Comparison of ENCODE assay signal across 13 cellular contexts in the genomic region with DNA sequence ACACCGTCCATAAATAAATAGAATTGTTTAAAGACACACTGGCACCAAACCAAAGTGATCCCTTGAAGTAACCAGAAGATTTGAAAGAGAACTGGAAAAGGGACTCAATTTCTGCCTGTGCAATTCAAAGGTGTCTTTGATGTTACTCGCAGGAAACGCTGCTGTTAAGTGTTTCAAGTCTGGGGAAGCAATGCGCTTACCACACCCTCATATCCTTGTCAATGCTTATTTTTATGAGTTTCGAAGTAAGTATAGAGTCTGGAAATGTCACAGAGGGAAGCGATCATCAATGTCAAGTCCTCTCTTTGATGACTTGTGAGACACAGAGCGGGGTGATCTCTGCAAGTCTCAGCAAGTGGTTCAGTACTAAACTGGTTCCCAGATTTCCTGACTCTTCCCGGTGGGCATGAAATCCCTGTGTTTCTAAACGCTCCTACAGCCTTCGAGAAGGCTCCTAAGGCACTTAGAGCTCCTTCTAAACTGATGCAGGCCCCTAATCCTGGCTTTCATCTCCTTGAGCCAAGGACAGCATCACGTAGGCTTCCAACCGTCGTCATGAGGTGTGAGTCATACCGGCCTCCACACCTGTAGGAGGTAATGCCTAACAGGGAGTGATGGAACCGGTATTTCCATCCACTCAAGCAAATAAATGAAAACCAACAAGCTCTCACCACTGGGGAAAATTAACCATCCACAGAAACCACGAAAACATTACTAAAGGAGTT. TPM values are rescaled to one million over a fixed set of nuclear protein-coding genes. Genes with fewer than 3 reads are reported as not detected.
DNase-seq lines count a peak whose midpoint lies in the region; ATAC-seq, FAIRE-seq and TF ChIP-seq lines count a peak whose summit lies in the region.
"Had no signal": no experiment of that assay in that cellular context is flagged by ENCODE, and none has a peak within 500 bp of the region (broad histone marks: within the 10 kb centered on the region; RNA-seq: fewer than 3 reads in every experiment).

No MANE protein-coding gene starts in this region.

- no peak overlapping the region for H3K4me3 Mint-ChIP-seq in activated CD4-positive, alpha-beta T cell treated with anti-CD3 and anti-CD28 coated beads, Interleukin-2, amount 10 ng/mL, durations not matched to agents 7 days and 5 days

- POLR2A ChIA-PET in activated CD4-positive, alpha-beta T cell treated with anti-CD3 and anti-CD28 coated beads, Interleukin-2, amount 10 ng/mL, durations not matched to agents 7 days and 5 days (lab: Charles Lee), result no interaction called here

- no peak overlapping the region for H3K4me3 ChIP-seq in esophagus squamous epithelium

- DNase-seq in HPDE6-E6E7 (ENCODE audit: extremely low spot score) (peak; percentile 85), esophagus squamous epithelium (lab: John Stamatoyannopoulos, UW) (no peak), NCI-H526 (lab: John Stamatoyannopoulos, UW) (no peak), D721Med (ENCODE audit: insufficient read length, low spot score) (no peak), middle frontal gyrus (ENCODE audit: extremely low spot score, low spot score) (no peak)
- DNase-seq in activated CD4-positive, alpha-beta T cell treated with anti-CD3 and anti-CD28 coated beads, Interleukin-2, amount 10 ng/mL, durations not matched to agents 7 days and 5 days, result peak; percentile 53
- peak; percentile 48 for DNase-seq in stimulated activated CD4-positive, alpha-beta T cell treated with anti-CD3 and anti-CD28 coated beads, Interleukin-4, amount 100 ng/mL, for 24 hours
- DNase-seq: NCI-H1092 treated with DMSO at 0.1 percent for 48 hours had no signal

- no peaks in the 10 kb centered on the region for H3K9me3 ChIP-seq in esophagus squamous epithelium

- no peaks in the 10 kb centered on the region for H3K36me3 Mint-ChIP-seq in activated CD4-positive, alpha-beta T cell treated with anti-CD3 and anti-CD28 coated beads, Interleukin-2, amount 10 ng/mL, durations not matched to agents 7 days and 5 days (ENCODE audit: low read depth)

- H3K27ac ChIP-seq in esophagus squamous epithelium, result peak overlapping the region; percentile 67 to 86 (median 78)

- no peaks in the 10 kb centered on the region for H3K36me3 ChIP-seq in esophagus squamous epithelium

- intact Hi-C loops in esophagus squamous epithelium (cut with DNase I), result no loop called here

- TF ChIP-seq POLR2A in esophagus squamous epithelium (IDR thresholded peaks at IDR 0.05), result no peak

- TF ChIP-seq CTCF in esophagus squamous epithelium (IDR thresholded peaks at IDR 0.05) (peak in 2 of 6 experiments; percentile 16 to 43), D721Med (IDR thresholded peaks at IDR 0.05; ENCODE audit: insufficient read depth, missing control alignments) (no peak)

- 32 to 38% methylated on average over 12 to 16 of the region's 16 CpGs for WGBS in esophagus squamous epithelium, 2 donors

- H3K27me3 Mint-ChIP-seq in activated CD4-positive, alpha-beta T cell treated with anti-CD3 and anti-CD28 coated beads, Interleukin-2, amount 10 ng/mL, durations not matched to agents 7 days and 5 days, result no peaks in the 10 kb centered on the region

- FAIRE-seq in D721Med (lab: Jason Lieb, UNC), result no peak

- ATAC-seq in GM18511 (IDR thresholded peaks at IDR 0.05; ENCODE audit: unreplicated experiment), result no peak
- ATAC-seq: Panc1 had no signal

- H3K27ac Mint-ChIP-seq in activated CD4-positive, alpha-beta T cell treated with anti-CD3 and anti-CD28 coated beads, Interleukin-2, amount 10 ng/mL, durations not matched to agents 7 days and 5 days, result peak overlapping the region; percentile 93

- no peaks in the 10 kb centered on the region for H3K9me3 Mint-ChIP-seq in activated CD4-positive, alpha-beta T cell treated with anti-CD3 and anti-CD28 coated beads, Interleukin-2, amount 10 ng/mL, durations not matched to agents 7 days and 5 days

- H3K27me3 ChIP-seq in esophagus squamous epithelium, result no peaks in the 10 kb centered on the region

- H3K4me1 ChIP-seq in esophagus squamous epithelium, result peaks cover 6 to 42% (median 11%) of the 10 kb centered on the region in 3 donors

- CTCF ChIA-PET in activated CD4-positive, alpha-beta T cell treated with anti-CD3 and anti-CD28 coated beads, Interleukin-2, amount 10 ng/mL, durations not matched to agents 7 days and 5 days (lab: Charles Lee), result interaction anchor here (0.9 kb wide), 1 partner anchor 35 kb away, joined by 3 read pairs; no protein-coding TSS in a partner anchor

- H3K4me1 Mint-ChIP-seq in activated CD4-positive, alpha-beta T cell treated with anti-CD3 and anti-CD28 coated beads, Interleukin-2, amount 10 ng/mL, durations not matched to agents 7 days and 5 days, result peaks cover 30% of the 10 kb centered on the region

RNA-seq across cellular contexts. Expression of a gene that starts 22.8 kb away (rescaled TPM):
- under 1 TPM; 0.15 to 0.29 TPM for total RNA-seq in activated CD4-positive, alpha-beta T cell treated with anti-CD3 and anti-CD28 coated beads, Interleukin-2, amount 10 ng/mL, durations not matched to agents 7 days and 5 days
- 10 to 100 TPM in 1 of 4 donors, 1 to 10 TPM in 3; 1.4 to 10.3 (median 4.6) TPM for total RNA-seq in esophagus squamous epithelium

RNA-seq across cellular contexts. Expression of a gene that starts 48.0 kb away (rescaled TPM):
- total RNA-seq in activated CD4-positive, alpha-beta T cell treated with anti-CD3 and anti-CD28 coated beads, Interleukin-2, amount 10 ng/mL, durations not matched to agents 7 days and 5 days, result not detected
- total RNA-seq in esophagus squamous epithelium, result not detected
- total RNA-seq: fibroblast of lung, liver, pulmonary artery endothelial cell had no signal

Comparison
In these comparisons a context has a peak if more than half of its experiments do, and no peak if none do; other contexts are left out.
1. DNase-seq: peak in HPDE6-E6E7 (single experiment), activated CD4-positive, alpha-beta T cell treated with anti-CD3 and anti-CD28 coated beads, Interleukin-2, amount 10 ng/mL, durations not matched to agents 7 days and 5 days (single experiment) and stimulated activated CD4-positive, alpha-beta T cell treated with anti-CD3 and anti-CD28 coated beads, Interleukin-4, amount 100 ng/mL, for 24 hours (single experiment); none in esophagus squamous epithelium (single experiment), NCI-H526 (0 of 2), D721Med (single experiment) and middle frontal gyrus (single experiment).